ENCODE assay signal across 1 cellular context in genomic region chr7:55500117-55500516, GRCh38.
TF ChIP-seq lines count a peak whose summit lies in the region.

No MANE protein-coding gene starts in this region.

TF ChIP-seq in GM23338, 12 proteins besides CTCF, POLR2A, EP300 and RAD21 (continued from another document):
- TF ChIP-seq ZNF462 (CRISPR knock-in tag; IDR thresholded peaks at IDR 0.05), result no peak
- no peak for TF ChIP-seq CREB1 (CRISPR knock-in tag; IDR thresholded peaks at IDR 0.05; ENCODE audit: low read depth)
- no peak for TF ChIP-seq EZH2 (IDR thresholded peaks at IDR 0.05; ENCODE audit: low read depth, unreplicated experiment)
- TF ChIP-seq NANOG (IDR thresholded peaks at IDR 0.05; ENCODE audit: borderline replicate concordance), result no peak
- no peak for TF ChIP-seq REST (IDR thresholded peaks at IDR 0.05; ENCODE audit: unreplicated experiment)
- no peak for TF ChIP-seq ETS1 (IDR thresholded peaks at IDR 0.05)
- no peak for TF ChIP-seq POLR2AphosphoS5 (IDR thresholded peaks at IDR 0.05; ENCODE audit: low read depth)
- TF ChIP-seq JUNB (IDR thresholded peaks at IDR 0.05; ENCODE audit: unreplicated experiment), result no peak
